In genomic region chr2:3868012-3868411, GRCh38 we compare ENCODE assay signal across 17 cellular contexts.
"Had no signal": no experiment of that assay in that cellular context is flagged by ENCODE, and none has a peak within 500 bp of the region (broad histone marks: within the 10 kb centered on the region; RNA-seq: fewer than 3 reads in every experiment).

No MANE protein-coding gene starts in this region.

- ATAC-seq: HepG2, Panc1, PC-3 had no signal

- H3K27ac ChIP-seq: RWPE1 had no signal

- H3K4me2 ChIP-seq: SK-N-SH had no signal

- DNase-seq: IMR-90, Karpas-422, KG1, MM.1S, MV-4-11, NCI-H1048, NCI-H1417 treated with DMSO at 0.1 percent for 48 hours, NCI-H2081 treated with DMSO at 0.1 percent for 48 hours, NCI-H2227 treated with DMSO at 0.1 percent for 48 hours, NCI-H748 treated with DMSO at 0.1 percent for 48 hours, PC-3, SHP77, SK-N-SH, SW 1271 had no signal

- H3K9ac ChIP-seq: SK-N-SH had no signal

- H3K9me3 ChIP-seq: SK-N-SH had no signal
